ENCODE assay signal across 9 cellular contexts in genomic region chr11:62705401-62705800, GRCh38. TPM values are rescaled to one million over a fixed set of nuclear protein-coding genes. Genes with fewer than 3 reads are reported as not detected.
DNase-seq lines count a peak whose midpoint lies in the region; ATAC-seq, FAIRE-seq and TF ChIP-seq lines count a peak whose summit lies in the region.
"Had no signal": no experiment of that assay in that cellular context is flagged by ENCODE, and none has a peak within 500 bp of the region (broad histone marks: within the 10 kb centered on the region; RNA-seq: fewer than 3 reads in every experiment).

No MANE protein-coding gene starts in this region.

- H3K9me3 Mint-ChIP-seq in stimulated activated naive CD8-positive, alpha-beta T cell treated with anti-CD3 and anti-CD28 coated beads, Interleukin-15, Interleukin-2, amounts not matched to agents 100 ng/mL and 50 ng/mL, for 24 hours = no peaks in the 10 kb centered on the region
- no peaks in the 10 kb centered on the region for H3K9me3 Mint-ChIP-seq in activated CD4-positive, alpha-beta memory T cell treated with anti-CD3 and anti-CD28 coated beads for 36 hours
- no peaks in the 10 kb centered on the region for H3K9me3 Mint-ChIP-seq in stimulated activated effector memory CD8-positive, alpha-beta T cell treated with anti-CD3 and anti-CD28 coated beads, Interleukin-12 subunit alpha, Interleukin-12 subunit beta, amount 100 ng/mL, for 72 hours

- peak overlapping the region; percentile 85 for H3K27ac ChIP-seq in hepatocyte

- H3K4me1 ChIP-seq in hepatocyte (ENCODE audit: insufficient read depth) = peaks cover 37% of the 10 kb centered on the region

- WGBS in hepatocyte (ENCODE audit: low lambda C conversion rate, missing lambda C conversion rate) = 71% methylated on average over 7 of the region's 7 CpGs

- FAIRE-seq in urothelium cell line (lab: Jason Lieb, UNC) = no peak

- H3K9me3 ChIP-seq in hepatocyte (ENCODE audit: low read depth) = no peaks in the 10 kb centered on the region

- peaks cover 49% of the 10 kb centered on the region for H3K4me1 Mint-ChIP-seq in stimulated activated naive CD8-positive, alpha-beta T cell treated with anti-CD3 and anti-CD28 coated beads, Interleukin-15, Interleukin-2, amounts not matched to agents 100 ng/mL and 50 ng/mL, for 24 hours (ENCODE audit: low read depth)
- peaks cover 45% of the 10 kb centered on the region for H3K4me1 Mint-ChIP-seq in activated CD4-positive, alpha-beta memory T cell treated with anti-CD3 and anti-CD28 coated beads for 36 hours (ENCODE audit: low read depth)
- H3K4me1 Mint-ChIP-seq in stimulated activated effector memory CD8-positive, alpha-beta T cell treated with anti-CD3 and anti-CD28 coated beads, Interleukin-12 subunit alpha, Interleukin-12 subunit beta, amount 100 ng/mL, for 72 hours = peaks cover 55% of the 10 kb centered on the region

- H3K27ac Mint-ChIP-seq in stimulated activated naive CD8-positive, alpha-beta T cell treated with anti-CD3 and anti-CD28 coated beads, Interleukin-15, Interleukin-2, amounts not matched to agents 100 ng/mL and 50 ng/mL, for 24 hours = peak overlapping the region; percentile 81
- peak overlapping the region; percentile 70 for H3K27ac Mint-ChIP-seq in activated CD4-positive, alpha-beta memory T cell treated with anti-CD3 and anti-CD28 coated beads for 36 hours
- H3K27ac Mint-ChIP-seq in stimulated activated effector memory CD8-positive, alpha-beta T cell treated with anti-CD3 and anti-CD28 coated beads, Interleukin-12 subunit alpha, Interleukin-12 subunit beta, amount 100 ng/mL, for 72 hours = peak overlapping the region; percentile 87

- no peaks in the 10 kb centered on the region for H3K36me3 ChIP-seq in hepatocyte (replicated peaks; ENCODE audit: insufficient read depth, low read depth)

- H3K4me3 Mint-ChIP-seq in stimulated activated naive CD8-positive, alpha-beta T cell treated with anti-CD3 and anti-CD28 coated beads, Interleukin-15, Interleukin-2, amounts not matched to agents 100 ng/mL and 50 ng/mL, for 24 hours = peak overlapping the region; percentile 89
- peak overlapping the region; percentile 85 for H3K4me3 Mint-ChIP-seq in activated CD4-positive, alpha-beta memory T cell treated with anti-CD3 and anti-CD28 coated beads for 36 hours
- peak overlapping the region; percentile 88 for H3K4me3 Mint-ChIP-seq in stimulated activated effector memory CD8-positive, alpha-beta T cell treated with anti-CD3 and anti-CD28 coated beads, Interleukin-12 subunit alpha, Interleukin-12 subunit beta, amount 100 ng/mL, for 72 hours

- H3K4me2 ChIP-seq in hepatocyte = peak overlapping the region; percentile 84

- CTCF ChIA-PET in activated CD4-positive, alpha-beta memory T cell treated with anti-CD3 and anti-CD28 coated beads for 36 hours (lab: Charles Lee) = interaction anchor here (0.5 to 2.0 kb wide), 7 partner anchors 8 to 281 kb away, joined by 3 to 8 read pairs (median 4); partner anchors contain the start of genes HNRNPUL2 and TTC9C

- peak overlapping the region; percentile 35 for H3K4me3 ChIP-seq in hepatocyte

- ATAC-seq in stimulated activated naive CD8-positive, alpha-beta T cell treated with anti-CD3 and anti-CD28 coated beads, Interleukin-15, Interleukin-2, amounts not matched to agents 100 U/mL and 50 U/mL, for 24 hours = no peak
- no peak for ATAC-seq in stimulated activated effector memory CD8-positive, alpha-beta T cell treated with anti-CD3 and anti-CD28 coated beads, Interleukin-12 subunit alpha, Interleukin-12 subunit beta, amount 100 ng/mL, for 72 hours

- no peaks in the 10 kb centered on the region for H3K27me3 ChIP-seq in hepatocyte

- H4K20me1 ChIP-seq in hepatocyte (ENCODE audit: insufficient read depth, poor library complexity, severe bottlenecking) = no peaks in the 10 kb centered on the region

- no peaks in the 10 kb centered on the region for H3K27me3 Mint-ChIP-seq in stimulated activated naive CD8-positive, alpha-beta T cell treated with anti-CD3 and anti-CD28 coated beads, Interleukin-15, Interleukin-2, amounts not matched to agents 100 ng/mL and 50 ng/mL, for 24 hours
- no peaks in the 10 kb centered on the region for H3K27me3 Mint-ChIP-seq in activated CD4-positive, alpha-beta memory T cell treated with anti-CD3 and anti-CD28 coated beads for 36 hours

- peaks cover 25% of the 10 kb centered on the region for H3K79me2 ChIP-seq in hepatocyte

- no peak for TF ChIP-seq CTCF in hepatocyte (IDR thresholded peaks at IDR 0.05; ENCODE audit: poor library complexity)

- peak overlapping the region; percentile 66 for H2AFZ ChIP-seq in hepatocyte

- peaks cover 43% of the 10 kb centered on the region for H3K36me3 Mint-ChIP-seq in stimulated activated naive CD8-positive, alpha-beta T cell treated with anti-CD3 and anti-CD28 coated beads, Interleukin-15, Interleukin-2, amounts not matched to agents 100 ng/mL and 50 ng/mL, for 24 hours (ENCODE audit: low read depth)
- peaks cover 28% of the 10 kb centered on the region for H3K36me3 Mint-ChIP-seq in activated CD4-positive, alpha-beta memory T cell treated with anti-CD3 and anti-CD28 coated beads for 36 hours
- H3K36me3 Mint-ChIP-seq in stimulated activated effector memory CD8-positive, alpha-beta T cell treated with anti-CD3 and anti-CD28 coated beads, Interleukin-12 subunit alpha, Interleukin-12 subunit beta, amount 100 ng/mL, for 72 hours = peaks cover 69% of the 10 kb centered on the region

- no peaks in the 10 kb centered on the region for H3K9me2 ChIP-seq in hepatocyte (replicated peaks; ENCODE audit: insufficient read depth)

- intact Hi-C loops in activated CD4-positive, alpha-beta memory T cell treated with anti-CD3 and anti-CD28 coated beads for 36 hours (cut with micrococcal nuclease) = loop anchor here (5.0 kb wide), 2 partner anchors 47 to 113 kb away; partner anchors contain the start of genes TUT1 and ZBTB3

- no peak for DNase-seq in stimulated activated naive CD8-positive, alpha-beta T cell treated with anti-CD3 and anti-CD28 coated beads, Interleukin-15, Interleukin-2, amounts not matched to agents 100 U/mL and 50 U/mL, for 24 hours
- no peak for DNase-seq in activated CD4-positive, alpha-beta memory T cell treated with anti-CD3 and anti-CD28 coated beads for 36 hours
- no peak for DNase-seq in hepatocyte (ENCODE audit: low spot score)
- DNase-seq in stimulated activated effector memory CD8-positive, alpha-beta T cell treated with anti-CD3 and anti-CD28 coated beads, Interleukin-12 subunit alpha, Interleukin-12 subunit beta, amount 100 ng/mL, for 72 hours (ENCODE audit: low spot score in 2 of 2) = no peak
- no peak for DNase-seq in urothelium cell line (ENCODE audit: low spot score)
- DNase-seq in DMS114 treated with DMSO at 0.1 percent for 48 hours (lab: John Stamatoyannopoulos, UW; ENCODE audit: unreplicated experiment) = no peak
- DNase-seq in NCI-H345 treated with DMSO at 0.1 percent for 48 hours (lab: John Stamatoyannopoulos, UW; ENCODE audit: unreplicated experiment) = no peak

- POLR2A ChIA-PET in activated CD4-positive, alpha-beta memory T cell treated with anti-CD3 and anti-CD28 coated beads for 36 hours (lab: Charles Lee) = interaction anchor here (0.8 to 5.4 kb wide), 7 partner anchors 16 to 135 kb away, joined by 3 to 29 read pairs (median 5); partner anchors contain the start of genes B3GAT3, GANAB, INTS5 and LBHD1

RNA-seq across cellular contexts. Expression of gene BSCL2, which starts 1.8 kb away (rescaled TPM):
- total RNA-seq in activated CD4-positive, alpha-beta memory T cell treated with anti-CD3 and anti-CD28 coated beads for 36 hours = 10 to 100 TPM; 18.0 to 20.4 TPM
- 39.3 and 49.2 TPM in 2 replicates for total RNA-seq in hepatocyte
- 78.7 and 81.0 TPM in 2 replicates for polyA plus RNA-seq in hepatocyte

RNA-seq across cellular contexts. Expression of gene GNG3, which starts 2.1 kb away (rescaled TPM):
- not detected for total RNA-seq in activated CD4-positive, alpha-beta memory T cell treated with anti-CD3 and anti-CD28 coated beads for 36 hours
- 0.23 and 0.24 TPM in 2 replicates for total RNA-seq in hepatocyte
- 0.41 and 1.2 TPM in 2 replicates for polyA plus RNA-seq in hepatocyte
- total RNA-seq: renal cortical epithelial cell had no signal

RNA-seq across cellular contexts. Expression of gene LRRN4CL, which starts 16.1 kb away (rescaled TPM):
- under 1 TPM; 0.12 to 0.21 TPM for total RNA-seq in activated CD4-positive, alpha-beta memory T cell treated with anti-CD3 and anti-CD28 coated beads for 36 hours
- total RNA-seq in hepatocyte = 0.40 and 1.1 TPM in 2 replicates
- 0.15 and 0.41 TPM in 2 replicates for polyA plus RNA-seq in hepatocyte

RNA-seq across cellular contexts. Expression of gene HNRNPUL2, which starts 21.9 kb away (rescaled TPM):
- 10 to 100 TPM; 56.0 to 62.3 TPM for total RNA-seq in activated CD4-positive, alpha-beta memory T cell treated with anti-CD3 and anti-CD28 coated beads for 36 hours
- 14.0 and 15.4 TPM in 2 replicates for total RNA-seq in hepatocyte
- polyA plus RNA-seq in hepatocyte = 2.3 and 3.7 TPM in 2 replicates

RNA-seq across cellular contexts. Expression of gene TTC9C, which starts 22.9 kb away (rescaled TPM):
- total RNA-seq in activated CD4-positive, alpha-beta memory T cell treated with anti-CD3 and anti-CD28 coated beads for 36 hours = 10 to 100 TPM; 37.6 to 43.0 TPM
- 26.3 and 35.0 TPM in 2 replicates for total RNA-seq in hepatocyte
- polyA plus RNA-seq in hepatocyte = 35.4 and 39.9 TPM in 2 replicates
